ENCODE assay signal across 14 cellular contexts in the genomic region with DNA sequence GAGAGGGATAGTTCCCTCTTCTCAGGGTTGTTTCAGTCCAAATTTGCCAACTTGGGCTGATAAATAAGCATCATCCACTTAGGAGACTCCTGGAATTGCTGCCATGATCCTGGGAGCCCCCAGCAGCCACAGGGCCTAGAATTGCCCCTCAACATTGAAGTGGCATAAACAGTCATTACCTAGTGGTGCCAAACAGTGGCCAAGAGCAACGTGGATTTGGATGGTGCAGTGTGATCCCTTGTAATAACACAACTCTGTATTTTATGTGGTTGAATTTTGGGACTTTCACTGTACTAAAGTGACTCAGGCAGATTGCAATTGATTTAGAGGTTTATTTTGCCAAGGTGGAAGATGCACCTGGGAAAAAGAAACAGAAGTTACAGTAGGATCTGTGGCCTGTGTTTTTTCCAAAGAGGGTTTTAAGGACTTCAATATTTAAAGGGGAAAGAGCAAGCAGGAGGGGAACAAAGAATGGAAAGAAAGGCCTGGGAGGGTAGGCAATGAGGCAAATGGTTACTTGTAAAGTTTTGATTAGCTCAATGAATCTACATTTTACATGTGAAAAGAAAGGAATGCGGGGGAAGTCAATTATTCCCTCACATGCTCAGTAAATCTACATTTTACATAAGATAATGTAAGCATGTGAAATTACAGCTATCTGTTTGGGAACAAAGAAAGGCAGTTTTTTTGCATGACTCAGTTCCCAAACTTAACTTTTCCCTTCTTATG.
"Had no signal": no experiment of that assay in that cellular context is flagged by ENCODE, and none has a peak within 500 bp of the region (broad histone marks: within the 10 kb centered on the region; RNA-seq: fewer than 3 reads in every experiment).

No MANE protein-coding gene starts in this region.

- H3K27me3 Mint-ChIP-seq: dendritic cell treated with granulocyte-macrophage colony-stimulating factor and Interleukin-4, amounts not matched to agents 40 ng/mL and 50 ng/mL, for 4 days had no signal

- H3K36me3 ChIP-seq: neutrophil had no signal

- H3K27ac Mint-ChIP-seq: dendritic cell treated with granulocyte-macrophage colony-stimulating factor and Interleukin-4, amounts not matched to agents 40 ng/mL and 50 ng/mL, for 4 days; naive thymus-derived CD4-positive, alpha-beta T cell; nephron progenitor cell had no signal

- H3K9me3 Mint-ChIP-seq: nephron progenitor cell had no signal

- H3K27ac ChIP-seq: foreskin keratinocyte, neutrophil had no signal

- ATAC-seq: foreskin keratinocyte; left colon; left ventricle myocardium superior; naive thymus-derived CD4-positive, alpha-beta T cell had no signal

- H3K9me3 ChIP-seq: neutrophil had no signal

- H3K36me3 Mint-ChIP-seq: naive thymus-derived CD4-positive, alpha-beta T cell had no signal

- H3K27me3 ChIP-seq: foreskin keratinocyte, neutrophil had no signal

- H3K4me1 ChIP-seq: foreskin keratinocyte had no signal

- DNase-seq: cerebellar nuclear complex; erythroblast; foreskin keratinocyte; left colon; left ventricle myocardium superior; naive thymus-derived CD4-positive, alpha-beta T cell; nephron progenitor cell; posterior cingulate gyrus; small intestine; stimulated activated CD4-positive, alpha-beta T cell treated with anti-CD3 and anti-CD28 coated beads, Interleukin-2, amount 100 ng/mL, for 48 hours; stimulated activated naive CD4-positive, alpha-beta T cell treated with Interleukin-2 at 50 U/mL for 16 hours; trophoblast cell had no signal

- H3K4me3 Mint-ChIP-seq: dendritic cell treated with granulocyte-macrophage colony-stimulating factor and Interleukin-4, amounts not matched to agents 40 ng/mL and 50 ng/mL, for 4 days; naive thymus-derived CD4-positive, alpha-beta T cell; nephron progenitor cell had no signal
